ENCODE assay signal across 21 cellular contexts in the genomic region with DNA sequence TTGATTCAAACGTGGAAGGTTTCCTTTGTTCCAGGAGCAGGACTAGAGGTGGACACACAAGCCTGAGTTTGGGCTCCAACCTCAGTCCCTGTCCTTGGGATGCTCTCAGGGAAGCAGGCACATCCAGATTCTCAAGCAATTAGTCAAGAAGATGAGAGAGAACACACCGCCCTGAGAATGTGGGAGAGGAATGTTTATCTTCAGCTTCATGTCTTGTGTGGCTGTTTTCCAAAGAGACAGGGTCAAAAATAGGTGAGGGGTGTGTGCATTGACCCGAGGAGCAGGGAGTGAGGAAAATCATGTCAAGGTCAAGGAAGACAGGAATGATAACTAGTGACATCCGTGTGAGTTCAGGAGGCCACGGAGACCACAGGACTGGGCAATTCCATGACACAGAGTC.
"Had no signal": no experiment of that assay in that cellular context is flagged by ENCODE, and none has a peak within 500 bp of the region (broad histone marks: within the 10 kb centered on the region; RNA-seq: fewer than 3 reads in every experiment).

No MANE protein-coding gene starts in this region.

- FAIRE-seq: HepG2 had no signal

- DNase-seq: IMR-90, Karpas-422, KG1, MG63, NCI-H1092, NCI-H1105 treated with DMSO at 0.1 percent for 48 hours, NCI-H1417 treated with DMSO at 0.1 percent for 48 hours, NCI-H146, NCI-H1694 treated with DMSO at 0.1 percent for 48 hours, NCI-H2029, NCI-H2081 treated with DMSO at 0.1 percent for 48 hours, NCI-H2171, NCI-H226, NCI-H446, NCI-H510A, NCI-H524 treated with DMSO at 0.1 percent for 48 hours, NCI-H69, NCI-H774, Right ventricle myocardium superior, RPMI8226 had no signal

- H3K9me3 ChIP-seq: MG63 had no signal

- H3K36me3 ChIP-seq: MG63 had no signal

- H3K4me3 ChIP-seq: MG63 had no signal

- H3K27me3 ChIP-seq: MG63 had no signal
